In genomic region chr11:70430122-70430521, GRCh38 we compare ENCODE assay signal across 15 cellular contexts.
"Had no signal": no experiment of that assay in that cellular context is flagged by ENCODE, and none has a peak within 500 bp of the region (broad histone marks: within the 10 kb centered on the region; RNA-seq: fewer than 3 reads in every experiment).

No MANE protein-coding gene starts in this region.

- H3K4me3 ChIP-seq: adrenal gland, sigmoid colon, thyroid gland had no signal

- H3K4me1 Mint-ChIP-seq: activated CD4-positive, alpha-beta T cell treated with anti-CD3 and anti-CD28 coated beads for 36 hours had no signal

- H3K4me1 ChIP-seq: adrenal gland, sigmoid colon, thyroid gland had no signal

- ATAC-seq: activated CD4-positive, alpha-beta T cell treated with anti-CD3 and anti-CD28 coated beads for 36 hours had no signal

- DNase-seq: activated CD4-positive, alpha-beta memory T cell treated with anti-CD3 and anti-CD28 coated beads for 36 hours; activated CD4-positive, alpha-beta T cell treated with anti-CD3 and anti-CD28 coated beads for 36 hours; activated gamma-delta T cell treated with Interleukin-2 at 50 U/mL for 16 hours; activated T-cell treated with anti-CD3 and anti-CD28 coated beads for 4 hours; adrenal gland; effector CD4-positive, alpha-beta T cell; islet precursor cell; sigmoid colon; stimulated activated CD4-positive, alpha-beta T cell treated with anti-CD3 and anti-CD28 coated beads, Interleukin-4, amount 100 ng/mL, for 4 hours; stimulated activated naive CD4-positive, alpha-beta T cell treated with Interleukin-2 at 50 U/mL for 16 hours; SW 1271; T-helper 2 cell; thyroid gland had no signal

- H3K9me3 ChIP-seq: adrenal gland, sigmoid colon, thyroid gland had no signal

- H3K4me3 Mint-ChIP-seq: activated CD4-positive, alpha-beta memory T cell treated with anti-CD3 and anti-CD28 coated beads for 36 hours; activated CD4-positive, alpha-beta T cell treated with anti-CD3 and anti-CD28 coated beads for 36 hours; activated T-helper 1 cell treated with anti-CD3 and anti-CD28 coated beads, Interleukin-12 subunit alpha, Interleukin-12 subunit beta, Interleukin-2, Interleukin-4 antibody, amounts not matched to agents 30 ng/mL and 10 ng/mL and 1 ng/mL, durations not matched to agents 14 hours and 24 hours and 36 hours had no signal

- H3K9me3 Mint-ChIP-seq: activated CD4-positive, alpha-beta memory T cell treated with anti-CD3 and anti-CD28 coated beads for 36 hours; activated naive CD4-positive, alpha-beta T cell treated with anti-CD3 and anti-CD28 coated beads, Interleukin-2, amount 50 U/mL, for 72 hours; activated T-helper 1 cell treated with anti-CD3 and anti-CD28 coated beads, Interleukin-12 subunit alpha, Interleukin-12 subunit beta, Interleukin-2, Interleukin-4 antibody, amounts not matched to agents 30 ng/mL and 10 ng/mL and 1 ng/mL, durations not matched to agents 14 hours and 24 hours and 36 hours had no signal

- H3K27ac Mint-ChIP-seq: activated CD4-positive, alpha-beta memory T cell treated with anti-CD3 and anti-CD28 coated beads for 36 hours; activated CD4-positive, alpha-beta T cell treated with anti-CD3 and anti-CD28 coated beads for 36 hours; activated T-helper 1 cell treated with anti-CD3 and anti-CD28 coated beads, Interleukin-12 subunit alpha, Interleukin-12 subunit beta, Interleukin-2, Interleukin-4 antibody, amounts not matched to agents 30 ng/mL and 10 ng/mL and 1 ng/mL, durations not matched to agents 14 hours and 24 hours and 36 hours had no signal

- H3K27me3 Mint-ChIP-seq: activated CD4-positive, alpha-beta memory T cell treated with anti-CD3 and anti-CD28 coated beads for 36 hours; activated CD4-positive, alpha-beta T cell treated with anti-CD3 and anti-CD28 coated beads for 36 hours had no signal

- H3K27me3 ChIP-seq: adrenal gland, sigmoid colon, thyroid gland had no signal

- H3K27ac ChIP-seq: adrenal gland, sigmoid colon, thyroid gland had no signal
